8 cellular contexts compared by ENCODE assay signal in the genomic region with DNA sequence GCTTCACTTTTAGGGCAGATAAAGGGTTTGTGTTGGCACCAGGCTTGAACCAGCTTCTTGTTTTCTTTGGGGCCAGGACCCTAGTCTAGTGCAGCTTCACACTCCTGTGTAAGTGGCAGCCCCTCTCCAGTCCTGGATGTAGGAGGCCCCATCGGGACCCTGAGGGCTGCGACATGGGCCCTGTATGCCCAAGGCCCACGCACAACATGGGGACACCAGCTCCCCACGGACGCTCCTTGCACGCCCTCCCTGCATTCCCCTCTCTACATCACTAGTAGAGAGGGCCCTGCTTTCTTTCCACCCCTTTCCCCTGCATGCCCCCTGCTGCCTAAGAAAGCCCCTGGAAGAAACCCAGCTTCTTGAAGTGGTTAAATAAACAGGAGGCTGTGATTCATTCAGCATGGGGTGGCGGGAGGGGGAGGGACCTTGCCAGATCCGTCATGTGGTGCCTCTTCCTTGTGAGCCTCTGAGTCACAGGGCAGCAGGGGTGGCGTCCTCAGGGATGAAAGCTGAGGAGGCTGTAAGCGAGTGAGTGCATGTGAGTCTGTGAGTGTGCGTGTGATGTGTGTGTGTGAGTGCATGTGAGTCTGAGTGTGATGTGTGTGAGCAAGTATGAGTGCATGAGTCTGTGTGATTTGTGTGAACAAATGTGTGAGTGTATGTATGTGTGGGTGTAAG. TPM values are rescaled to one million over a fixed set of nuclear protein-coding genes. Genes with fewer than 3 reads are reported as not detected.
DNase-seq lines count a peak whose midpoint lies in the region; ATAC-seq and TF ChIP-seq lines count a peak whose summit lies in the region.

No MANE protein-coding gene starts in this region.

- CTCF ChIA-PET in Caco-2 (lab: Charles Lee) = interaction anchor here (0.5 kb wide), 1 partner anchor 816 kb away, joined by 3 read pairs; no protein-coding TSS in a partner anchor

- no peaks in the 10 kb centered on the region; the same call in 1 of the 2 replicates for H3K27me3 ChIP-seq in Caco-2 (replicated peaks; ENCODE audit: control insufficient read depth, insufficient read depth, low read length)

- no peaks in the 10 kb centered on the region for H3K9me3 Mint-ChIP-seq in activated T-cell treated with anti-CD3 and anti-CD28 coated beads, Interleukin-2, amount 50 U/mL, for 4 hours
- H3K9me3 Mint-ChIP-seq in Caco-2 (ENCODE audit: unreplicated experiment) = no peaks in the 10 kb centered on the region

- POLR2A ChIA-PET in Caco-2 (lab: Charles Lee) = no interaction called here

- H3K4me3 ChIP-seq in skin epidermis (no peak overlapping the region), Caco-2 (ENCODE audit: low read depth, low read length) (no peak overlapping the region)

- no peak overlapping the region for H3K4me3 Mint-ChIP-seq in activated T-cell treated with anti-CD3 and anti-CD28 coated beads, Interleukin-2, amount 50 U/mL, for 4 hours
- no peak overlapping the region for H3K4me3 Mint-ChIP-seq in Caco-2 (ENCODE audit: unreplicated experiment)

- H3K27ac ChIP-seq in skin epidermis = peak overlapping the region in 20 of 21 experiments; percentile 35 to 96 (median 82)

- H3K4me1 ChIP-seq in Caco-2 = no peaks in the 10 kb centered on the region

- H3K27ac Mint-ChIP-seq in Caco-2 (ENCODE audit: unreplicated experiment) = no peak overlapping the region

- peak; percentile 20 to 46 for DNase-seq in activated CD4-positive, alpha-beta T cell treated with anti-CD3 and anti-CD28 coated beads for 4 hours
- DNase-seq in activated CD4-positive, alpha-beta T cell treated with anti-CD3 and anti-CD28 coated beads, Interleukin-2, amount 50 U/mL, for 1 hour = no peak
- peak; percentile 21 for DNase-seq in activated T-cell treated with anti-CD3 and anti-CD28 coated beads, Interleukin-2, amount 50 U/mL, for 4 hours
- DNase-seq in cardiac septum (ENCODE audit: low spot score) (peak; percentile 89), NOMO-1 (lab: John Stamatoyannopoulos, UW; ENCODE audit: unreplicated experiment in 2 of 2) (no peak), Caco-2 (no peak)

- ATAC-seq in activated T-cell treated with anti-CD3 and anti-CD28 coated beads, Interleukin-2, amount 50 U/mL, for 4 hours = peak; percentile 90 to 94
- no peak for ATAC-seq in HG03442 (IDR thresholded peaks at IDR 0.05; ENCODE audit: unreplicated experiment)

- H3K27me3 Mint-ChIP-seq in activated T-cell treated with anti-CD3 and anti-CD28 coated beads, Interleukin-2, amount 50 U/mL, for 4 hours (ENCODE audit: low read depth) = no peaks in the 10 kb centered on the region
- H3K27me3 Mint-ChIP-seq in Caco-2 (ENCODE audit: insufficient read depth, unreplicated experiment) = no peaks in the 10 kb centered on the region

- TF ChIP-seq CTCF in Caco-2 (IDR thresholded peaks at IDR 0.05; ENCODE audit: insufficient read depth in 1 of 2, low read depth in 1 of 2, low read length in 1 of 2, severe bottlenecking in 1 of 2, unreplicated experiment in 1 of 2) = no peak

- no TSS peak for BruUV-seq in Caco-2 (replicated peaks; lab: Mats Ljungman, UMichigan)

- no peaks in the 10 kb centered on the region for H3K9me3 ChIP-seq in Caco-2

- no peaks in the 10 kb centered on the region for H3K36me3 ChIP-seq in Caco-2 (ENCODE audit: control insufficient read depth, insufficient read depth, low read length)

- no peaks in the 10 kb centered on the region for H3K4me1 Mint-ChIP-seq in activated T-cell treated with anti-CD3 and anti-CD28 coated beads, Interleukin-2, amount 50 U/mL, for 4 hours (ENCODE audit: low read depth)
- no peaks in the 10 kb centered on the region for H3K4me1 Mint-ChIP-seq in Caco-2 (ENCODE audit: low read depth, unreplicated experiment)

- no peaks in the 10 kb centered on the region for H3K36me3 Mint-ChIP-seq in activated T-cell treated with anti-CD3 and anti-CD28 coated beads, Interleukin-2, amount 50 U/mL, for 4 hours (ENCODE audit: insufficient read depth)
- no peaks in the 10 kb centered on the region for H3K36me3 Mint-ChIP-seq in Caco-2 (ENCODE audit: insufficient read depth, unreplicated experiment)

- intact Hi-C loops in cardiac septum (cut with DNase I) (loop anchor here (5.0 kb wide), 2 partner anchors 284 to 384 kb away; partner anchors contain the start of gene COL6A3), Caco-2 (cut with micrococcal nuclease; ENCODE audit: unreplicated experiment) (no loop called here)

RNA-seq across cellular contexts. Expression of gene COPS8, which starts 42.5 kb away (rescaled TPM):
- 10 to 100 TPM; 52.7 to 64.4 (median 62.9) TPM for total RNA-seq in activated T-cell treated with anti-CD3 and anti-CD28 coated beads, Interleukin-2, amount 50 U/mL, for 4 hours
- total RNA-seq in cardiac septum = 86.7 TPM
- total RNA-seq in Caco-2 (2022) = 30.2 and 32.6 TPM in 2 replicates

Comparison
In these comparisons a context has a peak if more than half of its experiments do, and no peak if none do; other contexts are left out.
1. DNase-seq: peak in activated CD4-positive, alpha-beta T cell treated with anti-CD3 and anti-CD28 coated beads for 4 hours (2 of 2), activated T-cell treated with anti-CD3 and anti-CD28 coated beads, Interleukin-2, amount 50 U/mL, for 4 hours (single experiment) and cardiac septum (single experiment); none in activated CD4-positive, alpha-beta T cell treated with anti-CD3 and anti-CD28 coated beads, Interleukin-2, amount 50 U/mL, for 1 hour (single experiment), NOMO-1 (0 of 2) and Caco-2 (0 of 2).